ENCODE assay signal across 23 cellular contexts in genomic region chr12:62305778-62306177, GRCh38. TPM values are rescaled to one million over a fixed set of nuclear protein-coding genes. Genes with fewer than 3 reads are reported as not detected.
DNase-seq lines count a peak whose midpoint lies in the region; ATAC-seq, FAIRE-seq and TF ChIP-seq lines count a peak whose summit lies in the region.
"Had no signal": no experiment of that assay in that cellular context is flagged by ENCODE, and none has a peak within 500 bp of the region (broad histone marks: within the 10 kb centered on the region; RNA-seq: fewer than 3 reads in every experiment).

No MANE protein-coding gene starts in this region.

- peaks cover 16% of the 10 kb centered on the region for H3K9me3 Mint-ChIP-seq in activated CD4-positive, alpha-beta T cell treated with anti-CD3 and anti-CD28 coated beads, Interleukin-2, amount 10 ng/mL, durations not matched to agents 24 days and 14 days
- H3K9me3 Mint-ChIP-seq in stimulated activated naive CD8-positive, alpha-beta T cell treated with anti-CD3 and anti-CD28 coated beads, Interleukin-15, Interleukin-2, amounts not matched to agents 100 ng/mL and 50 ng/mL, for 24 hours: peaks cover 20% of the 10 kb centered on the region
- peaks cover 7 to 10% of the 10 kb centered on the region in 2 donors for H3K9me3 Mint-ChIP-seq in stimulated activated naive CD8-positive, alpha-beta T cell treated with anti-CD3 and anti-CD28 coated beads, Interleukin-15, amount 100 ng/mL, for 72 hours

- POLR2A ChIA-PET in K562 (lab: Yijun Ruan, JAX): interaction anchor here (0.6 kb wide), 2 partner anchors 46 to 1952 kb away, joined by 3 to 4 read pairs; no protein-coding TSS in a partner anchor

- no peak for TF ChIP-seq CTCF in K562 (IDR thresholded peaks at IDR 0.05 in 2 of 3, conservative IDR thresholded peaks at IDR 0.05 in 1 of 3; ENCODE audit: insufficient read depth in 2 of 3, low read depth in 1 of 3, low read length in 3 of 3)

- no peak overlapping the region for H3K4me3 ChIP-seq in K562
- H3K4me3 ChIP-seq: BLaER1 treated with 17β-estradiol and CSF1 and Interleukin-3, amounts not matched to agents 10 nM and 100 nM; HAP-1 had no signal

- BruUV-seq in K562 (replicated peaks; lab: Mats Ljungman, UMichigan): no TSS peak

- no peaks in the 10 kb centered on the region for H4K20me1 ChIP-seq in K562 (replicated peaks; ENCODE audit: control insufficient read depth, insufficient read depth, low read length)

- intact Hi-C loops in activated CD4-positive, alpha-beta T cell treated with anti-CD3 and anti-CD28 coated beads, Interleukin-2, amount 10 ng/mL, durations not matched to agents 24 days and 14 days (cut with micrococcal nuclease): no loop called here
- intact Hi-C loops in K562 (cut with micrococcal nuclease): loop anchor here (5.0 kb wide), 1 partner anchor 43 kb away; the partner anchor contains the start of gene USP15

- peak overlapping the region; percentile 16 for H3K27ac Mint-ChIP-seq in activated CD4-positive, alpha-beta T cell treated with anti-CD3 and anti-CD28 coated beads, Interleukin-2, amount 10 ng/mL, durations not matched to agents 24 days and 14 days
- H3K27ac Mint-ChIP-seq in stimulated activated naive CD8-positive, alpha-beta T cell treated with anti-CD3 and anti-CD28 coated beads, Interleukin-15, Interleukin-2, amounts not matched to agents 100 ng/mL and 50 ng/mL, for 24 hours: peak overlapping the region; percentile 41
- peak overlapping the region in 1 of 2 donors; percentile 37 for H3K27ac Mint-ChIP-seq in stimulated activated naive CD8-positive, alpha-beta T cell treated with anti-CD3 and anti-CD28 coated beads, Interleukin-15, amount 100 ng/mL, for 72 hours
- H3K27ac Mint-ChIP-seq: CD4-positive, alpha-beta T cell; HFFc6 had no signal

- peaks cover 82% of the 10 kb centered on the region for H3K36me3 Mint-ChIP-seq in activated CD4-positive, alpha-beta T cell treated with anti-CD3 and anti-CD28 coated beads, Interleukin-2, amount 10 ng/mL, durations not matched to agents 24 days and 14 days (ENCODE audit: low read depth)
- H3K36me3 Mint-ChIP-seq in stimulated activated naive CD8-positive, alpha-beta T cell treated with anti-CD3 and anti-CD28 coated beads, Interleukin-15, Interleukin-2, amounts not matched to agents 100 ng/mL and 50 ng/mL, for 24 hours (ENCODE audit: low read depth): peaks cover 100% of the 10 kb centered on the region

- in situ Hi-C loops in K562 (cut with MboI): no loop called here

- TF ChIP-seq RAD21 in K562 (CRISPR knock-in tag; conservative IDR thresholded peaks at IDR 0.05 in 1 of 2, IDR thresholded peaks at IDR 0.05 in 1 of 2): no peak

- H3K4me1 Mint-ChIP-seq in activated CD4-positive, alpha-beta T cell treated with anti-CD3 and anti-CD28 coated beads, Interleukin-2, amount 10 ng/mL, durations not matched to agents 24 days and 14 days: peaks cover 39% of the 10 kb centered on the region
- H3K4me1 Mint-ChIP-seq in stimulated activated naive CD8-positive, alpha-beta T cell treated with anti-CD3 and anti-CD28 coated beads, Interleukin-15, Interleukin-2, amounts not matched to agents 100 ng/mL and 50 ng/mL, for 24 hours (ENCODE audit: low read depth): peaks cover 68% of the 10 kb centered on the region
- peaks cover 58% of the 10 kb centered on the region for H3K4me1 Mint-ChIP-seq in stimulated activated naive CD8-positive, alpha-beta T cell treated with anti-CD3 and anti-CD28 coated beads, Interleukin-15, amount 100 ng/mL, for 72 hours

- H3K9me3 ChIP-seq in K562 (replicated peaks; ENCODE audit: control insufficient read depth, insufficient read depth, low read depth, low read length): peaks cover 13% of the 10 kb centered on the region; the same call in 1 of the 2 replicates
- H3K9me3 ChIP-seq: BE2C had no signal

- no peaks in the 10 kb centered on the region for H3K27me3 Mint-ChIP-seq in activated CD4-positive, alpha-beta T cell treated with anti-CD3 and anti-CD28 coated beads, Interleukin-2, amount 10 ng/mL, durations not matched to agents 24 days and 14 days
- H3K27me3 Mint-ChIP-seq in stimulated activated naive CD8-positive, alpha-beta T cell treated with anti-CD3 and anti-CD28 coated beads, Interleukin-15, Interleukin-2, amounts not matched to agents 100 ng/mL and 50 ng/mL, for 24 hours: no peaks in the 10 kb centered on the region
- no peaks in the 10 kb centered on the region for H3K27me3 Mint-ChIP-seq in stimulated activated naive CD8-positive, alpha-beta T cell treated with anti-CD3 and anti-CD28 coated beads, Interleukin-15, amount 100 ng/mL, for 72 hours
- H3K27me3 Mint-ChIP-seq: CD4-positive, alpha-beta T cell had no signal

- peaks cover 98% of the 10 kb centered on the region for H3K36me3 ChIP-seq in K562 (ENCODE audit: control insufficient read depth, insufficient read depth, low read length)

- no peak for ATAC-seq in stimulated activated naive CD8-positive, alpha-beta T cell treated with anti-CD3 and anti-CD28 coated beads, Interleukin-15, amount 100 ng/mL, for 72 hours
- peak; percentile 64 for ATAC-seq in K562

- H3K4me3 Mint-ChIP-seq in activated CD4-positive, alpha-beta T cell treated with anti-CD3 and anti-CD28 coated beads, Interleukin-2, amount 10 ng/mL, durations not matched to agents 24 days and 14 days: no peak overlapping the region
- no peak overlapping the region for H3K4me3 Mint-ChIP-seq in stimulated activated naive CD8-positive, alpha-beta T cell treated with anti-CD3 and anti-CD28 coated beads, Interleukin-15, Interleukin-2, amounts not matched to agents 100 ng/mL and 50 ng/mL, for 24 hours
- H3K4me3 Mint-ChIP-seq in stimulated activated naive CD8-positive, alpha-beta T cell treated with anti-CD3 and anti-CD28 coated beads, Interleukin-15, amount 100 ng/mL, for 72 hours: no peak overlapping the region
- H3K4me3 Mint-ChIP-seq: CD14-positive monocyte; CD4-positive, alpha-beta T cell; HFFc6 had no signal

- H3K79me2 ChIP-seq in K562 (ENCODE audit: control insufficient read depth, insufficient read depth, low read length): peaks cover 100% of the 10 kb centered on the region

- H3K9ac ChIP-seq in K562 (ENCODE audit: insufficient read depth in 1 of 2, low read depth in 2 of 2, low read length in 2 of 2): no peak overlapping the region
- H3K9ac ChIP-seq: BLaER1 treated with 17β-estradiol and CSF1 and Interleukin-3, amounts not matched to agents 10 nM and 100 nM had no signal

- FAIRE-seq in K562 (lab: Jason Lieb, UNC): no peak
- FAIRE-seq: A204.1, GM12892, H54 had no signal

- WGBS in K562 (ENCODE audit: insufficient coverage, low coverage, missing lambda C conversion rate): 83% methylated on average over 7 of the region's 8 CpGs

- peaks cover 3 to 16% of the 10 kb centered on the region in 2 experiments; a peak in 3 of 5 replicates for H3K4me1 ChIP-seq in K562 (replicated peaks in 1 of 2; ENCODE audit: control insufficient read depth in 2 of 2, insufficient read depth in 2 of 2, low read length in 2 of 2)
- H3K4me1 ChIP-seq: BE2C had no signal

- no peak for DNase-seq in activated CD4-positive, alpha-beta T cell treated with anti-CD3 and anti-CD28 coated beads, Interleukin-2, amount 10 ng/mL, durations not matched to agents 24 days and 14 days
- DNase-seq in activated CD4-positive, alpha-beta T cell treated with anti-CD3 and anti-CD28 coated beads for 4 hours: no peak
- DNase-seq in stimulated activated naive CD8-positive, alpha-beta T cell treated with anti-CD3 and anti-CD28 coated beads, Interleukin-15, amount 100 ng/mL, for 72 hours: no peak
- no peak for DNase-seq in K562 (ENCODE audit: extremely low read depth in 1 of 4, low spot score in 3 of 4)
- no peak for DNase-seq in activated CD4-positive, CD25-positive, alpha-beta regulatory T cell (lab: John Stamatoyannopoulos, UW)
- no peak for DNase-seq in NCI-H1436 (lab: John Stamatoyannopoulos, UW)
- DNase-seq: BE2C; Calu3; CD4-positive, alpha-beta T cell; COR-L47; DMS53; DMS79 treated with DMSO at 0.1 percent for 48 hours; GF-D8; GOT3; HFFc6 had no signal

- H3K4me2 ChIP-seq in K562 (ENCODE audit: insufficient read depth, low read length): no peak overlapping the region
- H3K4me2 ChIP-seq: BLaER1 treated with 17β-estradiol and CSF1 and Interleukin-3, amounts not matched to agents 10 nM and 100 nM had no signal

- CTCF ChIA-PET in K562 (lab: Yijun Ruan, JAX; ENCODE audit: low intra/inter-chr PET ratio): no interaction called here

- no peaks in the 10 kb centered on the region for H3K27me3 ChIP-seq in K562 (ENCODE audit: control insufficient read depth in 2 of 2, insufficient read depth in 2 of 2, low read length in 2 of 2)
- H3K27me3 ChIP-seq: BE2C; BLaER1 treated with 17β-estradiol and CSF1 and Interleukin-3, amounts not matched to agents 10 nM and 100 nM had no signal

- H3K9me1 ChIP-seq in K562 (ENCODE audit: control insufficient read depth, insufficient read depth, low read length): no peaks in the 10 kb centered on the region

- TF ChIP-seq EP300 in K562 (IDR thresholded peaks at IDR 0.05; ENCODE audit: low read length): no peak

- H2AFZ ChIP-seq in K562 (ENCODE audit: low read depth, low read length): no peak overlapping the region

- H3K27ac ChIP-seq in K562 (ENCODE audit: extremely low read depth, low read depth, low read length): peak overlapping the region; percentile 24; the same call in 2 of the 3 replicates
- H3K27ac ChIP-seq: 22Rv1; BLaER1 treated with 17β-estradiol and CSF1 and Interleukin-3, amounts not matched to agents 10 nM and 100 nM had no signal

- no peak for TF ChIP-seq POLR2A in K562 (conservative IDR thresholded peaks at IDR 0.05)

RNA-seq across cellular contexts. Expression of gene USP15, which starts 45.6 kb away (rescaled TPM):
- total RNA-seq in activated CD4-positive, alpha-beta T cell treated with anti-CD3 and anti-CD28 coated beads, Interleukin-2, amount 10 ng/mL, durations not matched to agents 24 days and 14 days: 102 and 112 TPM in 2 replicates
- total RNA-seq in K562 (2011; cell fraction: chromatin; rRNA removed; ENCODE audit: low replicate concordance): 187 and 674 TPM in 2 replicates
- 113 and 135 TPM in 2 replicates for total RNA-seq in K562 (2011; cell fraction: nucleolus; rRNA removed)
- total RNA-seq in K562 (2011; cell fraction: nucleoplasm; rRNA removed): 225 and 292 TPM in 2 replicates
- total RNA-seq in K562 (2014; rRNA removed) (131 and 140 TPM in 2 replicates), K562 (2014; rRNA removed; fragmentation: Illumina TruSeq; extraction: Trizol) (272 and 284 TPM in 2 replicates), K562 (2015; rRNA removed; fragmentation: Illumina TruSeq; extraction: Trizol) (155 and 174 TPM in 2 replicates), K562 (2021) (184 and 189 TPM in 2 replicates)
- polyA plus RNA-seq in K562 (2011; rRNA removed) (175 and 204 TPM in 2 replicates), K562 (2014; fragmentation: Illumina TruSeq; extraction: Trizol) (152 and 177 TPM in 2 replicates), K562 (2014; fragmentation: Nextera tagmentation; extraction: Ambion mirVana) (100 to 1,000 TPM; 182 to 253 TPM), K562 (2014; rRNA removed) (123 and 140 TPM in 2 replicates)
- 29.1 and 75.2 TPM in 2 replicates for polyA plus RNA-seq in K562 (2011; cell fraction: cytosol; rRNA removed)
- 218 and 401 TPM in 2 replicates for polyA plus RNA-seq in K562 (2011; cell fraction: nucleus; rRNA removed)
- polyA plus RNA-seq in K562 (2012): 92.9 and 182 TPM in 2 replicates
- 720 and 762 TPM in 2 replicates for polyA minus RNA-seq in K562 (2011; rRNA and poly(A)+ RNA removed)
- polyA minus RNA-seq in K562 (2011; cell fraction: cytosol; rRNA and poly(A)+ RNA removed): 52.1 and 62.0 TPM in 2 replicates
- 408 and 684 TPM in 2 replicates for polyA minus RNA-seq in K562 (2011; cell fraction: nucleus; rRNA and poly(A)+ RNA removed)
